1 cellular context compared by ENCODE assay signal in the genomic region with DNA sequence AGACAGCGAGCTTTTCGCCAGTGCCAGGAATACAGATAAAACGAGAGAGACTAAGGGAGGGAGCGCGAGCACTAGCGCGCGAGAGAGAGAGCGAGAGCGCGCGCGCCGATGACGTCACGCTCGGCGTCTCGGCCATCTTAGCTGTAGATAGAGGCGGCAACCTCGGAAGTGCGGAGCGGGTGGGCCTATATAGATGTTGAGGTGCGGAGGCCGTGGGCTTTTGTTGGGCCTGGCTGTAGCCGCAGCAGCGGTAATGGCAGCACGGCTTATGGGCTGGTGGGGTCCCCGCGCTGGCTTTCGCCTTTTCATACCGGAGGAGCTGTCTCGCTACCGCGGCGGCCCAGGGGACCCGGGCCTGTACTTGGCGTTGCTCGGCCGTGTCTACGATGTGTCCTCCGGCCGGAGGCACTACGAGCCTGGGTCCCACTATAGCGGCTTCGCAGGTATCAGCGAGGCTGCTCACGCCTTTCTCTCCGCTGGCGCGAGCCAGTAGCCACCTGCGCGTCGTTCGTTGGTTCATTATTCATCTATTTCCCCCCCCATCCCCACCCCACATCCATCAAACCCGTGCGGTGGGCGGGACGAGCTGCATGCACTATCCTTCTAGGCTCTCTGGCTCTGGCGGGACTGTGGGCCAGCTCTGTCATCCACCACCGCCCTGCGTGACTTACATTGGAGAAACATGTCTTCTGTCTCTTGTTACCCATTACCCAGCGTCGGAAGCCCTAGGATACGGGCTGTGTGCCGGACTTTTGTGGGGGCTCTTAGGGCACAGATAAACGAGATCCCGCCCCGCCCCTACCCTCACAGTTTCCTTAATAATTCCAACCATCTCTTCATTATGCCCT.
TF ChIP-seq lines count a peak whose summit lies in the region.

No MANE protein-coding gene starts in this region.

TF ChIP-seq in HepG2, 621 proteins besides CTCF, POLR2A, EP300 and RAD21 (continued from another document and continues in another):
- TF ChIP-seq, protein P1, sequence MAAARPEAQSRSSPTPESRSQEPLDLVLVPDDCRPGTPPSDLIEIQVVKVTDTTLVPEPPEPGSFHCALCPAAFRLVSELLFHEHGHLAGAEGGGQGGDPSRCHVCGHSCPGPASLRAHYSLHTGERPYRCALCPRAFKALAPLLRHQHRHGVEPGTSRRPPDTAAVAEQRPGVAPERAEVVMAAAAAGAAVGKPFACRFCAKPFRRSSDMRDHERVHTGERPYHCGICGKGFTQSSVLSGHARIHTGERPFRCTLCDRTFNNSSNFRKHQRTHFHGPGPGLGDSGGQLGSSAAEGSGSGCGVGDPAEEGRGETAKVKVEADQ (CRISPR knock-in tag; IDR thresholded peaks at IDR 0.05; ENCODE audit: borderline replicate concordance), result no peak
- TF ChIP-seq HMG20A (CRISPR knock-in tag; IDR thresholded peaks at IDR 0.05; ENCODE audit: borderline replicate concordance) (no peak), IKZF4 (CRISPR knock-in tag; IDR thresholded peaks at IDR 0.05; ENCODE audit: borderline replicate concordance, low read depth, not compliant biosample characterization) (peak; percentile 60), ZNF20 (CRISPR knock-in tag; IDR thresholded peaks at IDR 0.05) (no peak), CREB1 (IDR thresholded peaks at IDR 0.05) (peak; percentile 99), CREB1 (CRISPR knock-in tag; IDR thresholded peaks at IDR 0.05) (peak; percentile 95), RAD51 (IDR thresholded peaks at IDR 0.05; ENCODE audit: borderline replicate concordance) (no peak), FLYWCH1 (CRISPR knock-in tag; IDR thresholded peaks at IDR 0.05) (0 out of 2 replicates have a peak, but pooled peaks have one; percentile 68), ZNF101 (CRISPR knock-in tag; IDR thresholded peaks at IDR 0.05; ENCODE audit: borderline replicate concordance, low read depth) (no peak), ZBTB42 (CRISPR knock-in tag; IDR thresholded peaks at IDR 0.05) (no peak), SOX6 (IDR thresholded peaks at IDR 0.05) (no peak), SOX6 (CRISPR knock-in tag; IDR thresholded peaks at IDR 0.05) (no peak; the same call in 1 of the 2 replicates), ZNF484 (CRISPR knock-in tag; IDR thresholded peaks at IDR 0.05; ENCODE audit: borderline replicate concordance, low read depth) (0 out of 2 replicates have a peak, but pooled peaks have one; percentile 58), ZNF607 (CRISPR knock-in tag; IDR thresholded peaks at IDR 0.05; ENCODE audit: borderline replicate concordance) (no peak), ZFYVE20 (CRISPR knock-in tag; IDR thresholded peaks at IDR 0.05; ENCODE audit: borderline replicate concordance, low read depth) (no peak), PITX1 (CRISPR knock-in tag; IDR thresholded peaks at IDR 0.05) (no peak), NKX3-1 (CRISPR knock-in tag; IDR thresholded peaks at IDR 0.05) (peak; percentile 66; the same call in 1 of the 2 replicates), ZNF563 (CRISPR knock-in tag; IDR thresholded peaks at IDR 0.05) (no peak), RFX1 (IDR thresholded peaks at IDR 0.05) (no peak), ZBTB21 (CRISPR knock-in tag; IDR thresholded peaks at IDR 0.05) (peak; percentile 93), AGO2 (optimal IDR thresholded peaks at IDR 0.05; ENCODE audit: low read depth, low read length) (peak; percentile 96), DR1 (CRISPR knock-in tag; IDR thresholded peaks at IDR 0.05) (peak; percentile 73), FOXJ3 (CRISPR knock-in tag; IDR thresholded peaks at IDR 0.05; ENCODE audit: borderline replicate concordance) (peak; percentile 43; the same call in 1 of the 2 replicates), SPEN (CRISPR knock-in tag; IDR thresholded peaks at IDR 0.05; ENCODE audit: low read depth) (peak; percentile 22; the same call in 1 of the 2 replicates), SCMH1 (CRISPR knock-in tag; IDR thresholded peaks at IDR 0.05; ENCODE audit: borderline replicate concordance) (no peak), ZNF460 (CRISPR knock-in tag; IDR thresholded peaks at IDR 0.05; ENCODE audit: borderline replicate concordance) (no peak), ZNF350 (CRISPR knock-in tag; IDR thresholded peaks at IDR 0.05; ENCODE audit: borderline replicate concordance, low read depth) (0 out of 2 replicates have a peak, but pooled peaks have one; percentile 1), ZNF552 (CRISPR knock-in tag; IDR thresholded peaks at IDR 0.05; ENCODE audit: borderline replicate concordance) (no peak), KAT7 (CRISPR knock-in tag; IDR thresholded peaks at IDR 0.05; ENCODE audit: borderline replicate concordance) (peak; percentile 57; the same call in 1 of the 2 replicates), TSC22D2 (CRISPR knock-in tag; IDR thresholded peaks at IDR 0.05; ENCODE audit: borderline replicate concordance) (no peak), FOXA3 (CRISPR knock-in tag; IDR thresholded peaks at IDR 0.05) (peak; percentile 27; the same call in 1 of the 2 replicates)
- TF ChIP-seq, protein P2, sequence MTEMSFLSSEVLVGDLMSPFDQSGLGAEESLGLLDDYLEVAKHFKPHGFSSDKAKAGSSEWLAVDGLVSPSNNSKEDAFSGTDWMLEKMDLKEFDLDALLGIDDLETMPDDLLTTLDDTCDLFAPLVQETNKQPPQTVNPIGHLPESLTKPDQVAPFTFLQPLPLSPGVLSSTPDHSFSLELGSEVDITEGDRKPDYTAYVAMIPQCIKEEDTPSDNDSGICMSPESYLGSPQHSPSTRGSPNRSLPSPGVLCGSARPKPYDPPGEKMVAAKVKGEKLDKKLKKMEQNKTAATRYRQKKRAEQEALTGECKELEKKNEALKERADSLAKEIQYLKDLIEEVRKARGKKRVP (CRISPR knock-in tag; IDR thresholded peaks at IDR 0.05), result no peak
- TF ChIP-seq, protein P3, sequence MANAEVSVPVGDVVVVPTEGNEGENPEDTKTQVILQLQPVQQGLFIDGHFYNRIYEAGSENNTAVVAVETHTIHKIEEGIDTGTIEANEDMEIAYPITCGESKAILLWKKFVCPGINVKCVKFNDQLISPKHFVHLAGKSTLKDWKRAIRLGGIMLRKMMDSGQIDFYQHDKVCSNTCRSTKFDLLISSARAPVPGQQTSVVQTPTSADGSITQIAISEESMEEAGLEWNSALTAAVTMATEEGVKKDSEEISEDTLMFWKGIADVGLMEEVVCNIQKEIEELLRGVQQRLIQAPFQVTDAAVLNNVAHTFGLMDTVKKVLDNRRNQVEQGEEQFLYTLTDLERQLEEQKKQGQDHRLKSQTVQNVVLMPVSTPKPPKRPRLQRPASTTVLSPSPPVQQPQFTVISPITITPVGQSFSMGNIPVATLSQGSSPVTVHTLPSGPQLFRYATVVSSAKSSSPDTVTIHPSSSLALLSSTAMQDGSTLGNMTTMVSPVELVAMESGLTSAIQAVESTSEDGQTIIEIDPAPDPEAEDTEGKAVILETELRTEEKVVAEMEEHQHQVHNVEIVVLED (CRISPR knock-in tag; IDR thresholded peaks at IDR 0.05; ENCODE audit: borderline replicate concordance), result peak; percentile 70; the same call in 1 of the 2 replicates
- TF ChIP-seq, protein P4, sequence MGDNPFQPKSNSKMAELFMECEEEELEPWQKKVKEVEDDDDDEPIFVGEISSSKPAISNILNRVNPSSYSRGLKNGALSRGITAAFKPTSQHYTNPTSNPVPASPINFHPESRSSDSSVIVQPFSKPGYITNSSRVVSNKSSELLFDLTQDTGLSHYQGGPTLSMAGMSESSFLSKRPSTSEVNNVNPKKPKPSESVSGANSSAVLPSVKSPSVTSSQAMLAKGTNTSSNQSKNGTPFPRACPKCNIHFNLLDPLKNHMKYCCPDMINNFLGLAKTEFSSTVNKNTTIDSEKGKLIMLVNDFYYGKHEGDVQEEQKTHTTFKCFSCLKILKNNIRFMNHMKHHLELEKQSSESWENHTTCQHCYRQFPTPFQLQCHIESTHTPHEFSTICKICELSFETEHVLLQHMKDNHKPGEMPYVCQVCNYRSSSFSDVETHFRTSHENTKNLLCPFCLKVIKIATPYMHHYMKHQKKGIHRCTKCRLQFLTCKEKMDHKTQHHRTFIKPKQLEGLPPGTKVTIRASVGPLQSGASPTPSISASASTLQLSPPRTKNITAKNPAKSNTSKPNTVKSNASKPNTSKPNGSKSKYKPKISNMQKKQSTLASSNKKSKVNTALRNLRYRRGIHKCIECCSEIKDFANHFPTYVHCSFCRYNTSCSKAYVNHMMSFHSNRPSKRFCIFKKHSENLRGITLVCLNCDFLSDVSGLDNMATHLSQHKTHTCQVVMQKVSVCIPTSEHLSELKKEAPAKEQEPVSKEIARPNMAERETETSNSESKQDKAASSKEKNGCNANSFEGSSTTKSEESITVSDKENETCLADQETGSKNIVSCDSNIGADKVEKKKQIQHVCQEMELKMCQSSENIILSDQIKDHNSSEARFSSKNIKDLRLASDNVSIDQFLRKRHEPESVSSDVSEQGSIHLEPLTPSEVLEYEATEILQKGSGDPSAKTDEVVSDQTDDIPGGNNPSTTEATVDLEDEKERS (CRISPR knock-in tag; IDR thresholded peaks at IDR 0.05), result no peak
- TF ChIP-seq, protein P5, sequence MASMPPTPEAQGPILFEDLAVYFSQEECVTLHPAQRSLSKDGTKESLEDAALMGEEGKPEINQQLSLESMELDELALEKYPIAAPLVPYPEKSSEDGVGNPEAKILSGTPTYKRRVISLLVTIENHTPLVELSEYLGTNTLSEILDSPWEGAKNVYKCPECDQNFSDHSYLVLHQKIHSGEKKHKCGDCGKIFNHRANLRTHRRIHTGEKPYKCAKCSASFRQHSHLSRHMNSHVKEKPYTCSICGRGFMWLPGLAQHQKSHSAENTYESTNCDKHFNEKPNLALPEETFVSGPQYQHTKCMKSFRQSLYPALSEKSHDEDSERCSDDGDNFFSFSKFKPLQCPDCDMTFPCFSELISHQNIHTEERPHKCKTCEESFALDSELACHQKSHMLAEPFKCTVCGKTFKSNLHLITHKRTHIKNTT (CRISPR knock-in tag; IDR thresholded peaks at IDR 0.05), result no peak
- TF ChIP-seq, protein P6, sequence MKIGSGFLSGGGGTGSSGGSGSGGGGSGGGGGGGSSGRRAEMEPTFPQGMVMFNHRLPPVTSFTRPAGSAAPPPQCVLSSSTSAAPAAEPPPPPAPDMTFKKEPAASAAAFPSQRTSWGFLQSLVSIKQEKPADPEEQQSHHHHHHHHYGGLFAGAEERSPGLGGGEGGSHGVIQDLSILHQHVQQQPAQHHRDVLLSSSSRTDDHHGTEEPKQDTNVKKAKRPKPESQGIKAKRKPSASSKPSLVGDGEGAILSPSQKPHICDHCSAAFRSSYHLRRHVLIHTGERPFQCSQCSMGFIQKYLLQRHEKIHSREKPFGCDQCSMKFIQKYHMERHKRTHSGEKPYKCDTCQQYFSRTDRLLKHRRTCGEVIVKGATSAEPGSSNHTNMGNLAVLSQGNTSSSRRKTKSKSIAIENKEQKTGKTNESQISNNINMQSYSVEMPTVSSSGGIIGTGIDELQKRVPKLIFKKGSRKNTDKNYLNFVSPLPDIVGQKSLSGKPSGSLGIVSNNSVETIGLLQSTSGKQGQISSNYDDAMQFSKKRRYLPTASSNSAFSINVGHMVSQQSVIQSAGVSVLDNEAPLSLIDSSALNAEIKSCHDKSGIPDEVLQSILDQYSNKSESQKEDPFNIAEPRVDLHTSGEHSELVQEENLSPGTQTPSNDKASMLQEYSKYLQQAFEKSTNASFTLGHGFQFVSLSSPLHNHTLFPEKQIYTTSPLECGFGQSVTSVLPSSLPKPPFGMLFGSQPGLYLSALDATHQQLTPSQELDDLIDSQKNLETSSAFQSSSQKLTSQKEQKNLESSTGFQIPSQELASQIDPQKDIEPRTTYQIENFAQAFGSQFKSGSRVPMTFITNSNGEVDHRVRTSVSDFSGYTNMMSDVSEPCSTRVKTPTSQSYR (CRISPR knock-in tag; IDR thresholded peaks at IDR 0.05; ENCODE audit: borderline replicate concordance), result no peak
- TF ChIP-seq, protein P7, sequence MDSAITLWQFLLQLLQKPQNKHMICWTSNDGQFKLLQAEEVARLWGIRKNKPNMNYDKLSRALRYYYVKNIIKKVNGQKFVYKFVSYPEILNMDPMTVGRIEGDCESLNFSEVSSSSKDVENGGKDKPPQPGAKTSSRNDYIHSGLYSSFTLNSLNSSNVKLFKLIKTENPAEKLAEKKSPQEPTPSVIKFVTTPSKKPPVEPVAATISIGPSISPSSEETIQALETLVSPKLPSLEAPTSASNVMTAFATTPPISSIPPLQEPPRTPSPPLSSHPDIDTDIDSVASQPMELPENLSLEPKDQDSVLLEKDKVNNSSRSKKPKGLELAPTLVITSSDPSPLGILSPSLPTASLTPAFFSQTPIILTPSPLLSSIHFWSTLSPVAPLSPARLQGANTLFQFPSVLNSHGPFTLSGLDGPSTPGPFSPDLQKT (CRISPR knock-in tag; IDR thresholded peaks at IDR 0.05; ENCODE audit: borderline replicate concordance), result no peak
- TF ChIP-seq, protein P8, sequence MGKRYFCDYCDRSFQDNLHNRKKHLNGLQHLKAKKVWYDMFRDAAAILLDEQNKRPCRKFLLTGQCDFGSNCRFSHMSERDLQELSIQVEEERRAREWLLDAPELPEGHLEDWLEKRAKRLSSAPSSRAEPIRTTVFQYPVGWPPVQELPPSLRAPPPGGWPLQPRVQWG (CRISPR knock-in tag; IDR thresholded peaks at IDR 0.05; ENCODE audit: borderline replicate concordance, low read depth), result no peak
- TF ChIP-seq, protein P9, sequence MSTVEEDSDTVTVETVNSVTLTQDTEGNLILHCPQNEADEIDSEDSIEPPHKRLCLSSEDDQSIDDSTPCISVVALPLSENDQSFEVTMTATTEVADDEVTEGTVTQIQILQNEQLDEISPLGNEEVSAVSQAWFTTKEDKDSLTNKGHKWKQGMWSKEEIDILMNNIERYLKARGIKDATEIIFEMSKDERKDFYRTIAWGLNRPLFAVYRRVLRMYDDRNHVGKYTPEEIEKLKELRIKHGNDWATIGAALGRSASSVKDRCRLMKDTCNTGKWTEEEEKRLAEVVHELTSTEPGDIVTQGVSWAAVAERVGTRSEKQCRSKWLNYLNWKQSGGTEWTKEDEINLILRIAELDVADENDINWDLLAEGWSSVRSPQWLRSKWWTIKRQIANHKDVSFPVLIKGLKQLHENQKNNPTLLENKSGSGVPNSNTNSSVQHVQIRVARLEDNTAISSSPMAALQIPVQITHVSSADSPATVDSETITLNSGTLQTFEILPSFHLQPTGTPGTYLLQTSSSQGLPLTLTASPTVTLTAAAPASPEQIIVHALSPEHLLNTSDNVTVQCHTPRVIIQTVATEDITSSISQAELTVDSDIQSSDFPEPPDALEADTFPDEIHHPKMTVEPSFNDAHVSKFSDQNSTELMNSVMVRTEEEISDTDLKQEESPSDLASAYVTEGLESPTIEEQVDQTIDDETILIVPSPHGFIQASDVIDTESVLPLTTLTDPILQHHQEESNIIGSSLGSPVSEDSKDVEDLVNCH (CRISPR knock-in tag; IDR thresholded peaks at IDR 0.05), result 0 out of 2 replicates have a peak, but pooled peaks have one; percentile 42
- TF ChIP-seq, protein P10, sequence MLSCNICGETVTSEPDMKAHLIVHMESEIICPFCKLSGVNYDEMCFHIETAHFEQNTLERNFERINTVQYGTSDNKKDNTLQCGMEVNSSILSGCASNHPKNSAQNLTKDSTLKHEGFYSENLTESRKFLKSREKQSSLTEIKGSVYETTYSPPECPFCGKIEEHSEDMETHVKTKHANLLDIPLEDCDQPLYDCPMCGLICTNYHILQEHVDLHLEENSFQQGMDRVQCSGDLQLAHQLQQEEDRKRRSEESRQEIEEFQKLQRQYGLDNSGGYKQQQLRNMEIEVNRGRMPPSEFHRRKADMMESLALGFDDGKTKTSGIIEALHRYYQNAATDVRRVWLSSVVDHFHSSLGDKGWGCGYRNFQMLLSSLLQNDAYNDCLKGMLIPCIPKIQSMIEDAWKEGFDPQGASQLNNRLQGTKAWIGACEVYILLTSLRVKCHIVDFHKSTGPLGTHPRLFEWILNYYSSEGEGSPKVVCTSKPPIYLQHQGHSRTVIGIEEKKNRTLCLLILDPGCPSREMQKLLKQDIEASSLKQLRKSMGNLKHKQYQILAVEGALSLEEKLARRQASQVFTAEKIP (CRISPR knock-in tag; IDR thresholded peaks at IDR 0.05; ENCODE audit: borderline replicate concordance), result no peak
